In genomic region chr11:2888266-2888968, GRCh38 we compare ENCODE assay signal across 8 cellular contexts. TPM values are rescaled to one million over a fixed set of nuclear protein-coding genes. Genes with fewer than 3 reads are reported as not detected.
DNase-seq lines count a peak whose midpoint lies in the region; ATAC-seq and TF ChIP-seq lines count a peak whose summit lies in the region.

No MANE protein-coding gene starts in this region.

- H3K4me1 ChIP-seq in CD4-positive, CD25-positive, alpha-beta regulatory T cell (ENCODE audit: control insufficient read depth, insufficient read depth, low read length, poor library complexity, severe bottlenecking): peaks cover 55% of the 10 kb centered on the region
- peaks cover 47% of the 10 kb centered on the region for H3K4me1 ChIP-seq in lower lobe of right lung

- H3K27ac Mint-ChIP-seq in CD4-positive, CD25-positive, alpha-beta regulatory T cell: peak overlapping the region; percentile 48 to 67 (median 52)

- peaks cover 3% of the 10 kb centered on the region for H3K27me3 Mint-ChIP-seq in CD4-positive, CD25-positive, alpha-beta regulatory T cell

- peak; percentile 76 to 80 (median 78) for DNase-seq in CD4-positive, CD25-positive, alpha-beta regulatory T cell
- DNase-seq in NCI-H774 (lab: John Stamatoyannopoulos, UW): peak; percentile 69
- DNase-seq in activated CD4-positive, alpha-beta T cell treated with anti-CD3 and anti-CD28 coated beads, Interleukin-2, amount 50 U/mL, for 48 hours: peak; percentile 93 to 94
- DNase-seq in dermis blood vessel endothelial cell: peak; percentile 93
- DNase-seq in lower lobe of right lung: peak; percentile 94
- DNase-seq in stimulated activated CD4-positive, alpha-beta T cell treated with anti-CD3 and anti-CD28 coated beads, TNF-alpha, amount 100 ng/mL, for 48 hours (ENCODE audit: low read depth in 3 of 3): peak; percentile 71 to 91 (median 84)

- H3K27ac ChIP-seq in CD4-positive, CD25-positive, alpha-beta regulatory T cell (ENCODE audit: insufficient read depth, low read length, poor library complexity, severe bottlenecking): no peak overlapping the region
- no peak overlapping the region for H3K27ac ChIP-seq in lower lobe of right lung

- H3K9me3 ChIP-seq in CD4-positive, CD25-positive, alpha-beta regulatory T cell (ENCODE audit: control insufficient read depth in 2 of 2, low read length in 2 of 2): no peaks in the 10 kb centered on the region
- H3K9me3 ChIP-seq in lower lobe of right lung: no peaks in the 10 kb centered on the region

- peak; percentile 25 to 30 for ATAC-seq in CD4-positive, CD25-positive, alpha-beta regulatory T cell (ENCODE audit: low read depth in 2 of 2)
- ATAC-seq in HG02798 (IDR thresholded peaks at IDR 0.05; ENCODE audit: poor library complexity, unreplicated experiment) (peak; percentile 28), lower lobe of right lung (peak; percentile 61 to 62), GM21423 (IDR thresholded peaks at IDR 0.05; ENCODE audit: unreplicated experiment) (no peak)

- TF ChIP-seq CTCF in lower lobe of right lung (IDR thresholded peaks at IDR 0.05): peak; percentile 98

- no peaks in the 10 kb centered on the region for H3K36me3 Mint-ChIP-seq in CD4-positive, CD25-positive, alpha-beta regulatory T cell

- no peak overlapping the region for H3K4me3 ChIP-seq in CD4-positive, CD25-positive, alpha-beta regulatory T cell (ENCODE audit: low read depth, low read length)
- no peak overlapping the region for H3K4me3 ChIP-seq in lower lobe of right lung

- peaks cover 0 to 47% (median 18%) of the 10 kb centered on the region in 4 donors for H3K4me1 Mint-ChIP-seq in CD4-positive, CD25-positive, alpha-beta regulatory T cell

- intact Hi-C loops in lower lobe of right lung (cut with DNase I): no loop called here

- peak overlapping the region in 3 of 4 donors; percentile 36 to 84 (median 57) for H3K4me3 Mint-ChIP-seq in CD4-positive, CD25-positive, alpha-beta regulatory T cell

- H3K36me3 ChIP-seq in CD4-positive, CD25-positive, alpha-beta regulatory T cell (ENCODE audit: control insufficient read depth, insufficient read depth, low read length): no peaks in the 10 kb centered on the region
- H3K36me3 ChIP-seq in lower lobe of right lung: no peaks in the 10 kb centered on the region

- no peaks in the 10 kb centered on the region for H3K9me3 Mint-ChIP-seq in CD4-positive, CD25-positive, alpha-beta regulatory T cell

- no peaks in the 10 kb centered on the region for H3K27me3 ChIP-seq in CD4-positive, CD25-positive, alpha-beta regulatory T cell (ENCODE audit: control insufficient read depth, insufficient read depth, low read length)
- no peaks in the 10 kb centered on the region for H3K27me3 ChIP-seq in lower lobe of right lung (ENCODE audit: low read depth)

RNA-seq across cellular contexts. Expression of gene CDKN1C, which starts 2.8 kb away (rescaled TPM):
- 4.1 TPM for total RNA-seq in CD4-positive, CD25-positive, alpha-beta regulatory T cell
- polyA plus RNA-seq in CD4-positive, CD25-positive, alpha-beta regulatory T cell: 1 to 10 TPM; 1.1 to 1.3 (median 1.2) TPM
- total RNA-seq in dermis blood vessel endothelial cell (37.2 and 53.8 TPM in 2 replicates), lower lobe of right lung (39.5 TPM)

RNA-seq across cellular contexts. Expression of gene PHLDA2, which starts 40.8 kb away (rescaled TPM):
- 1.3 TPM for total RNA-seq in CD4-positive, CD25-positive, alpha-beta regulatory T cell
- polyA plus RNA-seq in CD4-positive, CD25-positive, alpha-beta regulatory T cell: 1 to 10 TPM; 1.1 to 3.4 (median 1.4) TPM
- 0.51 and 1.5 TPM in 2 replicates for total RNA-seq in dermis blood vessel endothelial cell
- 7.2 TPM for total RNA-seq in lower lobe of right lung
